ENCODE assay signal across 19 cellular contexts in genomic region chr2:67660871-67661270, GRCh38.
DNase-seq lines count a peak whose midpoint lies in the region; ATAC-seq, FAIRE-seq and TF ChIP-seq lines count a peak whose summit lies in the region.
"Had no signal": no experiment of that assay in that cellular context is flagged by ENCODE, and none has a peak within 500 bp of the region (broad histone marks: within the 10 kb centered on the region; RNA-seq: fewer than 3 reads in every experiment).

No MANE protein-coding gene starts in this region.

- H3K36me3 ChIP-seq in body of pancreas (replicated peaks in 1 of 2; ENCODE audit: insufficient read depth in 1 of 2, low read depth in 2 of 2) (no peaks in the 10 kb centered on the region), small intestine (ENCODE audit: control insufficient read depth in 2 of 2, insufficient read depth in 2 of 2, low read length in 2 of 2) (no peaks in the 10 kb centered on the region)
- H3K36me3 ChIP-seq: MG63, SJSA1 had no signal

- H3K4me3 Mint-ChIP-seq in nephron progenitor cell (no peak overlapping the region), chondrocyte (ENCODE audit: unreplicated experiment) (no peak overlapping the region)
- H3K4me3 Mint-ChIP-seq: CD4-positive, CD25-positive, alpha-beta regulatory T cell had no signal

- peaks cover 5% of the 10 kb centered on the region for H3K27me3 Mint-ChIP-seq in nephron progenitor cell (ENCODE audit: low read depth, poor library complexity)
- H3K27me3 Mint-ChIP-seq in chondrocyte (ENCODE audit: low read depth), result no peaks in the 10 kb centered on the region
- H3K27me3 Mint-ChIP-seq: CD4-positive, CD25-positive, alpha-beta regulatory T cell had no signal

- TF ChIP-seq CTCF in epithelial cell of esophagus (IDR thresholded peaks at IDR 0.05; ENCODE audit: insufficient read depth, low read depth, low read length, missing control alignments) (no peak), nephron progenitor cell (IDR thresholded peaks at IDR 0.05) (no peak), chondrocyte (IDR thresholded peaks at IDR 0.05) (no peak), body of pancreas (IDR thresholded peaks at IDR 0.05) (no peak)

- H3K9me3 ChIP-seq in body of pancreas (no peaks in the 10 kb centered on the region), small intestine (ENCODE audit: control insufficient read depth, low read depth) (peaks cover 1% of the 10 kb centered on the region)
- H3K9me3 ChIP-seq: SJSA1 had no signal

- H3K27ac Mint-ChIP-seq in nephron progenitor cell (peak overlapping the region; percentile 39), chondrocyte (ENCODE audit: unreplicated experiment) (no peak overlapping the region)
- H3K27ac Mint-ChIP-seq: CD4-positive, CD25-positive, alpha-beta regulatory T cell had no signal

- DNase-seq in AG08395 (ENCODE audit: low spot score) (peak; percentile 26), GM04504 (ENCODE audit: low read depth) (peak; percentile 31), epithelial cell of esophagus (ENCODE audit: low read depth) (peak; percentile 11), nephron progenitor cell (no peak), chondrocyte (ENCODE audit: low spot score) (no peak), body of pancreas (no peak), DMS153 (lab: John Stamatoyannopoulos, UW) (no peak), small intestine (no peak)
- DNase-seq: CD4-positive, CD25-positive, alpha-beta regulatory T cell; DND-41; MG63; NCI-H1694 treated with DMSO at 0.1 percent for 48 hours; NCI-H446; NCI-H526 had no signal

- peaks cover 11% of the 10 kb centered on the region for H3K9me3 Mint-ChIP-seq in nephron progenitor cell
- peaks cover 14% of the 10 kb centered on the region for H3K9me3 Mint-ChIP-seq in chondrocyte (ENCODE audit: low read depth)

- no peaks in the 10 kb centered on the region for H3K4me1 Mint-ChIP-seq in nephron progenitor cell
- peaks cover 21% of the 10 kb centered on the region for H3K4me1 Mint-ChIP-seq in chondrocyte (ENCODE audit: low read depth)
- H3K4me1 Mint-ChIP-seq: CD4-positive, CD25-positive, alpha-beta regulatory T cell had no signal

- intact Hi-C loops in body of pancreas (cut with DNase I), result no loop called here

- H3K4me1 ChIP-seq in body of pancreas (no peaks in the 10 kb centered on the region), small intestine (ENCODE audit: control insufficient read depth in 2 of 2, insufficient read depth in 1 of 2, low read depth in 1 of 2, low read length in 1 of 2) (no peaks in the 10 kb centered on the region)
- H3K4me1 ChIP-seq: SJSA1 had no signal

- H3K4me3 ChIP-seq in epithelial cell of esophagus (ENCODE audit: low read length) (no peak overlapping the region), body of pancreas (no peak overlapping the region), small intestine (ENCODE audit: low read depth in 1 of 2, low read length in 2 of 2) (no peak overlapping the region)
- H3K4me3 ChIP-seq: K562, MG63, SJSA1 had no signal

- H3K27me3 ChIP-seq in body of pancreas (no peaks in the 10 kb centered on the region), small intestine (ENCODE audit: control insufficient read depth in 2 of 2, insufficient read depth in 2 of 2, low read length in 2 of 2) (no peaks in the 10 kb centered on the region)
- H3K27me3 ChIP-seq: MG63, SJSA1 had no signal

- no peak for FAIRE-seq in small intestine (lab: Jason Lieb, UNC)
- FAIRE-seq: GM19239, K562, RCC 7860 had no signal

- ATAC-seq in body of pancreas, result no peak
- ATAC-seq: K562 had no signal

- TF ChIP-seq POLR2A in body of pancreas (IDR thresholded peaks at IDR 0.05), result no peak

- H3K27ac ChIP-seq in body of pancreas (no peak overlapping the region), small intestine (ENCODE audit: low read depth in 1 of 2, low read length in 1 of 2) (no peak overlapping the region)
- H3K27ac ChIP-seq: 22Rv1, SJSA1 had no signal

- H3K36me3 Mint-ChIP-seq in nephron progenitor cell (ENCODE audit: low read depth) (peaks cover 10% of the 10 kb centered on the region), chondrocyte (ENCODE audit: low read depth) (peaks cover 4% of the 10 kb centered on the region)
- H3K36me3 Mint-ChIP-seq: CD4-positive, CD25-positive, alpha-beta regulatory T cell had no signal

Comparison
In these comparisons a context has a peak if more than half of its experiments do, and no peak if none do; other contexts are left out.
1. DNase-seq: peak in AG08395 (single experiment), GM04504 (single experiment) and epithelial cell of esophagus (single experiment); none in nephron progenitor cell (single experiment), chondrocyte (single experiment), body of pancreas (0 of 4), DMS153 (single experiment) and small intestine (single experiment).